ENCODE assay signal across 33 cellular contexts in genomic region chr2:221771297-221771696, GRCh38.
"Had no signal": no experiment of that assay in that cellular context is flagged by ENCODE, and none has a peak within 500 bp of the region (broad histone marks: within the 10 kb centered on the region; RNA-seq: fewer than 3 reads in every experiment).

No MANE protein-coding gene starts in this region.

- H3K27me3 ChIP-seq: adrenal gland, ascending aorta, body of pancreas, brain microvascular endothelial cell, cardiac muscle cell had no signal

- FAIRE-seq: astrocyte, bronchial epithelial cell had no signal

- H3K36me3 ChIP-seq: adrenal gland, ascending aorta, brain microvascular endothelial cell, breast epithelium, cardiac muscle cell had no signal

- H3K4me1 ChIP-seq: adrenal gland, body of pancreas, breast epithelium had no signal

- H3K9me3 ChIP-seq: adrenal gland, ascending aorta, body of pancreas, breast epithelium had no signal

- H3K27ac ChIP-seq: adrenal gland, ascending aorta, body of pancreas, brain microvascular endothelial cell, breast epithelium, cardiac muscle cell had no signal

- H3K4me3 ChIP-seq: adrenal gland, ascending aorta, body of pancreas, breast epithelium, cardiac muscle cell had no signal

- ATAC-seq: activated naive CD4-positive, alpha-beta T cell treated with anti-CD3 and anti-CD28 coated beads, Interleukin-2, amount 50 U/mL, for 72 hours; activated naive CD8-positive, alpha-beta T cell treated with anti-CD3 and anti-CD28 coated beads, Interleukin-2, amount 50 U/mL, for 24 hours; activated T-cell treated with anti-CD3 and anti-CD28 coated beads, Interleukin-2, amount 50 U/mL, for 4 hours; activated T-cell treated with anti-CD3 and anti-CD28 coated beads, Interleukin-2, amount 50 U/mL, for 72 hours; activated T-helper 17 cell treated with anti-CD3 and anti-CD28 coated beads, Interleukin-2, amount 50 U/mL, for 72 hours; body of pancreas had no signal

- DNase-seq: activated effector memory CD4-positive, alpha-beta T cell treated with anti-CD3 and anti-CD28 coated beads, Interleukin-2, amount 50 U/mL, for 16 hours; activated effector memory CD4-positive, alpha-beta T cell treated with Interleukin-2 at 50 U/mL for 16 hours; activated gamma-delta T cell; activated gamma-delta T cell treated with Interleukin-2 at 50 U/mL for 16 hours; activated naive CD4-positive, alpha-beta T cell; activated naive CD4-positive, alpha-beta T cell treated with anti-CD3 and anti-CD28 coated beads for 36 hours; activated naive CD4-positive, alpha-beta T cell treated with anti-CD3 and anti-CD28 coated beads, Interleukin-2, amount 10 ng/mL, durations not matched to agents 7 days and 5 days; activated naive CD4-positive, alpha-beta T cell treated with anti-CD3 and anti-CD28 coated beads, Interleukin-2, amount 50 U/mL, for 16 hours; activated naive CD4-positive, alpha-beta T cell treated with Interleukin-2 at 50 U/mL for 16 hours; activated naive CD8-positive, alpha-beta T cell treated with anti-CD3 and anti-CD28 coated beads for 36 hours; activated naive CD8-positive, alpha-beta T cell treated with anti-CD3 and anti-CD28 coated beads, Interleukin-2, amount 10 ng/mL, durations not matched to agents 7 days and 5 days; activated naive CD8-positive, alpha-beta T cell treated with anti-CD3 and anti-CD28 coated beads, Interleukin-2, amount 50 U/mL, for 24 hours; activated T-cell treated with anti-CD3 and anti-CD28 coated beads, Interleukin-2, amount 50 U/mL, for 24 hours; activated T-cell treated with anti-CD3 and anti-CD28 coated beads, Interleukin-2, amount 50 U/mL, for 4 hours; activated T-cell treated with anti-CD3 and anti-CD28 coated beads, Interleukin-2, amount 50 U/mL, for 48 hours; activated T-cell treated with anti-CD3 and anti-CD28 coated beads, Interleukin-2, amount 50 U/mL, for 72 hours; adrenal gland; amniotic stem cell; amygdala; anterior cingulate cortex; aorta; body of pancreas; brain microvascular endothelial cell; caudate nucleus; central memory CD4-positive, alpha-beta T cell; cerebellar nuclear complex had no signal
